Comparison of ENCODE assay signal across 23 cellular contexts in genomic region chr7:8216291-8216690, GRCh38. TPM values are rescaled to one million over a fixed set of nuclear protein-coding genes. Genes with fewer than 3 reads are reported as not detected.
"Had no signal": no experiment of that assay in that cellular context is flagged by ENCODE, and none has a peak within 500 bp of the region (broad histone marks: within the 10 kb centered on the region; RNA-seq: fewer than 3 reads in every experiment).

No MANE protein-coding gene starts in this region.

- FAIRE-seq: HTR-8/SVneo, K562 had no signal

- ATAC-seq: K562, Panc1, PC-3 had no signal

- H3K9ac ChIP-seq: KMS-11, SK-N-SH had no signal

- H3K4me3 ChIP-seq: K562 had no signal

- DNase-seq: Kasumi-1, MM.1S, NCI-H1092 treated with DMSO at 0.1 percent for 48 hours, NCI-H1436, NCI-H187, NCI-H2029, NCI-H2081 treated with DMSO at 0.1 percent for 48 hours, NCI-H2171, NCI-H226, NCI-H446, NCI-H510A, NCI-H524 treated with DMSO at 0.1 percent for 48 hours, NCI-H774, PC-3, SHP77, SK-N-SH had no signal

- H3K9me3 ChIP-seq: SK-N-SH had no signal

- H3K27ac ChIP-seq: HL-60, KMS-11, RWPE1 had no signal

RNA-seq across cellular contexts. Expression of gene ICA1, which starts 45.7 kb away (rescaled TPM):
- total RNA-seq: M059J had no signal
